ENCODE assay signal across 13 cellular contexts in genomic region chr5:95816803-95817202, GRCh38. TPM values are rescaled to one million over a fixed set of nuclear protein-coding genes. Genes with fewer than 3 reads are reported as not detected.
A peak's percentile ranks its signal among the peaks of the same experiment; 100 is the strongest.
DNase-seq lines count a peak whose midpoint lies in the region; ATAC-seq and TF ChIP-seq lines count a peak whose summit lies in the region.
"Had no signal": no experiment of that assay in that cellular context is flagged by ENCODE, and none has a peak within 500 bp of the region (broad histone marks: within the 10 kb centered on the region; RNA-seq: fewer than 3 reads in every experiment).

No MANE protein-coding gene starts in this region.

- DNase-seq in stimulated activated naive CD8-positive, alpha-beta T cell treated with anti-CD3 and anti-CD28 coated beads, Interleukin-15, Interleukin-2, amounts not matched to agents 100 U/mL and 50 U/mL, for 24 hours = no peak
- no peak for DNase-seq in activated naive CD8-positive, alpha-beta T cell treated with anti-CD3 and anti-CD28 coated beads, Interleukin-2, amount 50 U/mL, for 24 hours
- DNase-seq in natural killer cell (no peak), NOMO-1 treated with dmso at 0.1 percent for 144 hours (lab: John Stamatoyannopoulos, UW; ENCODE audit: unreplicated experiment) (no peak), germinal center (ENCODE audit: low spot score) (no peak), KBM-7 (no peak)
- DNase-seq: anterior cingulate cortex, esophagus squamous epithelium, hypothalamus, left ventricle myocardium superior, SHP77 treated with DMSO at 0.1 percent for 48 hours had no signal

- H3K27ac Mint-ChIP-seq in stimulated activated naive CD8-positive, alpha-beta T cell treated with anti-CD3 and anti-CD28 coated beads, Interleukin-15, Interleukin-2, amounts not matched to agents 100 ng/mL and 50 ng/mL, for 24 hours = peak overlapping the region; percentile 86
- peak overlapping the region; percentile 25 for H3K27ac Mint-ChIP-seq in activated naive CD8-positive, alpha-beta T cell treated with anti-CD3 and anti-CD28 coated beads, Interleukin-2, amount 50 U/mL, for 24 hours
- H3K27ac Mint-ChIP-seq in natural killer cell = peak overlapping the region; percentile 81 to 92

- intact Hi-C loops in natural killer cell (cut with micrococcal nuclease) = no loop called here

- TF ChIP-seq CTCF in natural killer cell (IDR thresholded peaks at IDR 0.05) = no peak

- H3K4me1 Mint-ChIP-seq in stimulated activated naive CD8-positive, alpha-beta T cell treated with anti-CD3 and anti-CD28 coated beads, Interleukin-15, Interleukin-2, amounts not matched to agents 100 ng/mL and 50 ng/mL, for 24 hours (ENCODE audit: low read depth) = peaks cover 89% of the 10 kb centered on the region
- peaks cover 85% of the 10 kb centered on the region for H3K4me1 Mint-ChIP-seq in activated naive CD8-positive, alpha-beta T cell treated with anti-CD3 and anti-CD28 coated beads, Interleukin-2, amount 50 U/mL, for 24 hours
- peaks cover 83 to 86% of the 10 kb centered on the region in 2 donors for H3K4me1 Mint-ChIP-seq in natural killer cell

- peak overlapping the region; percentile 81 for H3K4me3 Mint-ChIP-seq in stimulated activated naive CD8-positive, alpha-beta T cell treated with anti-CD3 and anti-CD28 coated beads, Interleukin-15, Interleukin-2, amounts not matched to agents 100 ng/mL and 50 ng/mL, for 24 hours
- H3K4me3 Mint-ChIP-seq in activated naive CD8-positive, alpha-beta T cell treated with anti-CD3 and anti-CD28 coated beads, Interleukin-2, amount 50 U/mL, for 24 hours = peak overlapping the region; percentile 79
- H3K4me3 Mint-ChIP-seq in natural killer cell = peak overlapping the region; percentile 84

- peaks cover 20% of the 10 kb centered on the region for H3K36me3 Mint-ChIP-seq in stimulated activated naive CD8-positive, alpha-beta T cell treated with anti-CD3 and anti-CD28 coated beads, Interleukin-15, Interleukin-2, amounts not matched to agents 100 ng/mL and 50 ng/mL, for 24 hours (ENCODE audit: low read depth)
- peaks cover 12% of the 10 kb centered on the region for H3K36me3 Mint-ChIP-seq in activated naive CD8-positive, alpha-beta T cell treated with anti-CD3 and anti-CD28 coated beads, Interleukin-2, amount 50 U/mL, for 24 hours (ENCODE audit: low read depth)
- peaks cover 26% of the 10 kb centered on the region for H3K36me3 Mint-ChIP-seq in natural killer cell

- ATAC-seq in stimulated activated naive CD8-positive, alpha-beta T cell treated with anti-CD3 and anti-CD28 coated beads, Interleukin-15, Interleukin-2, amounts not matched to agents 100 U/mL and 50 U/mL, for 24 hours = no peak
- ATAC-seq in activated naive CD8-positive, alpha-beta T cell treated with anti-CD3 and anti-CD28 coated beads, Interleukin-2, amount 50 U/mL, for 24 hours = no peak
- ATAC-seq in natural killer cell (no peak), GM18907 (IDR thresholded peaks at IDR 0.05; ENCODE audit: unreplicated experiment) (no peak)

- no peaks in the 10 kb centered on the region for H3K27me3 Mint-ChIP-seq in stimulated activated naive CD8-positive, alpha-beta T cell treated with anti-CD3 and anti-CD28 coated beads, Interleukin-15, Interleukin-2, amounts not matched to agents 100 ng/mL and 50 ng/mL, for 24 hours
- H3K27me3 Mint-ChIP-seq in activated naive CD8-positive, alpha-beta T cell treated with anti-CD3 and anti-CD28 coated beads, Interleukin-2, amount 50 U/mL, for 24 hours = no peaks in the 10 kb centered on the region
- H3K27me3 Mint-ChIP-seq in natural killer cell (ENCODE audit: low read depth in 2 of 2) = no peaks in the 10 kb centered on the region

- in situ Hi-C loops in KBM-7 (cut with MboI; ENCODE audit: low pct_unique_long_range_greater_than_20kb, low sequenced_read_pairs) = no loop called here

- no peaks in the 10 kb centered on the region for H3K9me3 Mint-ChIP-seq in stimulated activated naive CD8-positive, alpha-beta T cell treated with anti-CD3 and anti-CD28 coated beads, Interleukin-15, Interleukin-2, amounts not matched to agents 100 ng/mL and 50 ng/mL, for 24 hours
- H3K9me3 Mint-ChIP-seq in activated naive CD8-positive, alpha-beta T cell treated with anti-CD3 and anti-CD28 coated beads, Interleukin-2, amount 50 U/mL, for 24 hours = no peaks in the 10 kb centered on the region
- H3K9me3 Mint-ChIP-seq in natural killer cell = no peaks in the 10 kb centered on the region

RNA-seq across cellular contexts. Expression of gene GLRX, which starts 5.7 kb away (rescaled TPM):
- 100 to 1,000 TPM in 1 of 3 donors, 10 to 100 TPM in 2; 59.2 to 102 (median 62.5) TPM for total RNA-seq in natural killer cell

Comparison
In these comparisons a context has a peak if more than half of its experiments do, and no peak if none do; other contexts are left out.
1. H3K27ac Mint-ChIP-seq: peak in every context shown above with its lines; median percentile 86 in natural killer cell; 86 in stimulated activated naive CD8-positive, alpha-beta T cell treated with anti-CD3 and anti-CD28 coated beads, Interleukin-15, Interleukin-2, amounts not matched to agents 100 ng/mL and 50 ng/mL, for 24 hours; 25 in activated naive CD8-positive, alpha-beta T cell treated with anti-CD3 and anti-CD28 coated beads, Interleukin-2, amount 50 U/mL, for 24 hours.